In genomic region chrX:3599787-3600465, GRCh38 we compare ENCODE assay signal across 1 cellular context.
TF ChIP-seq lines count a peak whose summit lies in the region.

No MANE protein-coding gene starts in this region.

TF ChIP-seq in WTC11, 78 proteins besides CTCF, POLR2A, EP300 and RAD21 (continued from another document):
- TF ChIP-seq ZBTB43 (CRISPR knock-in tag; IDR thresholded peaks at IDR 0.05): no peak
- no peak for TF ChIP-seq ZNF232 (CRISPR knock-in tag; IDR thresholded peaks at IDR 0.05)
- no peak for TF ChIP-seq EMX1 (CRISPR knock-in tag; IDR thresholded peaks at IDR 0.05)
- TF ChIP-seq CREM (CRISPR knock-in tag; IDR thresholded peaks at IDR 0.05): no peak
- no peak for TF ChIP-seq TEAD1 (CRISPR knock-in tag; IDR thresholded peaks at IDR 0.05)
- TF ChIP-seq ZNF121 (CRISPR knock-in tag; IDR thresholded peaks at IDR 0.05): no peak
